In genomic region chr10:113111900-113112853, GRCh38 we compare ENCODE assay signal across 12 cellular contexts.
DNase-seq lines count a peak whose midpoint lies in the region.
"Had no signal": no experiment of that assay in that cellular context is flagged by ENCODE, and none has a peak within 500 bp of the region (broad histone marks: within the 10 kb centered on the region; RNA-seq: fewer than 3 reads in every experiment).

No MANE protein-coding gene starts in this region.

- H3K4ac ChIP-seq in trophoblast cell (ENCODE audit: low read depth, low read length), result peak overlapping the region; percentile 12

- H2BK5ac ChIP-seq in trophoblast cell (ENCODE audit: low read depth, low read length, poor library complexity), result no peak overlapping the region

- no peaks in the 10 kb centered on the region for H3K9me3 ChIP-seq in trophoblast cell (ENCODE audit: insufficient read depth, low read depth, low read length)
- H3K9me3 ChIP-seq: adrenal gland, Caco-2 had no signal

- no peak overlapping the region for H3K14ac ChIP-seq in trophoblast cell (ENCODE audit: low read length)

- no peak overlapping the region for H3K27ac ChIP-seq in trophoblast cell (ENCODE audit: low read depth, low read length)
- H3K27ac ChIP-seq: adrenal gland had no signal

- H3K18ac ChIP-seq in trophoblast cell (ENCODE audit: low read length), result peak overlapping the region; percentile 22

- H3K9ac ChIP-seq in trophoblast cell (ENCODE audit: low read length), result no peak overlapping the region

- H2BK12ac ChIP-seq in trophoblast cell (ENCODE audit: low read length), result no peak overlapping the region

- no peak overlapping the region for H3K4me3 ChIP-seq in trophoblast cell (ENCODE audit: low read depth, low read length)
- H3K4me3 ChIP-seq: adrenal gland had no signal

- H3K27me3 ChIP-seq in trophoblast cell (ENCODE audit: insufficient read depth, low read length), result no peaks in the 10 kb centered on the region
- H3K27me3 ChIP-seq: adrenal gland had no signal

- peak; percentile 54 for DNase-seq in DMS 273 treated with DMSO at 0.1 percent for 48 hours (lab: John Stamatoyannopoulos, UW)
- peak; percentile 64 for DNase-seq in NCI-H226
- peak; percentile 77 for DNase-seq in fibroblast of peridontal ligament (ENCODE audit: extremely low read depth)
- DNase-seq in trophoblast cell, result peak; percentile 58 to 59
- no peak for DNase-seq in stimulated activated naive CD4-positive, alpha-beta T cell (lab: John Stamatoyannopoulos, UW)
- no peak for DNase-seq in kidney tubule cell (ENCODE audit: low spot score)
- DNase-seq in activated CD4-positive, alpha-beta T cell treated with anti-CD3 and anti-CD28 coated beads, Interleukin-2, amount 50 U/mL, for 48 hours, result no peak
- no peak for DNase-seq in DMS114 treated with DMSO at 0.1 percent for 48 hours (lab: John Stamatoyannopoulos, UW; ENCODE audit: unreplicated experiment)
- DNase-seq: Caco-2, KBM-7, posterior cingulate gyrus had no signal

- H3K23ac ChIP-seq in trophoblast cell (ENCODE audit: low read length), result no peak overlapping the region

- no peaks in the 10 kb centered on the region for H3K79me2 ChIP-seq in trophoblast cell (ENCODE audit: control insufficient read depth, insufficient read depth, low read length, poor library complexity)

- no peak overlapping the region for H2AK5ac ChIP-seq in trophoblast cell (ENCODE audit: low read length)

- H3K79me1 ChIP-seq in trophoblast cell (ENCODE audit: low read length), result no peaks in the 10 kb centered on the region

- no peak overlapping the region for H2BK120ac ChIP-seq in trophoblast cell (ENCODE audit: insufficient read depth, low read length, poor library complexity)

- no peak overlapping the region for H4K12ac ChIP-seq in trophoblast cell (ENCODE audit: low read depth, low read length)

- peaks cover 0 to 2% of the 10 kb centered on the region in 2 experiments for H3K36me3 ChIP-seq in trophoblast cell (ENCODE audit: control insufficient read depth in 1 of 2, insufficient read depth in 2 of 2, low read length in 2 of 2)
- H3K36me3 ChIP-seq: adrenal gland had no signal

- H2AFZ ChIP-seq in trophoblast cell (ENCODE audit: insufficient read depth, low read length, poor library complexity), result no peak overlapping the region

- no peak overlapping the region for H4K91ac ChIP-seq in trophoblast cell (ENCODE audit: low read depth, low read length)

- no CpG with 5 or more reads among the region's 12 CpGs for WGBS in trophoblast cell (ENCODE audit: extremely low coverage, insufficient coverage, insufficient read length)

- H3K4me2 ChIP-seq in trophoblast cell (ENCODE audit: low read length), result no peak overlapping the region

- H3K4me1 ChIP-seq in trophoblast cell (ENCODE audit: control insufficient read depth in 1 of 2, insufficient read depth in 2 of 2, low read length in 2 of 2), result peaks cover 0 to 2% of the 10 kb centered on the region in 2 experiments

- H4K8ac ChIP-seq in trophoblast cell (ENCODE audit: low read depth, low read length), result no peak overlapping the region

Comparison
In these comparisons a context has a peak if more than half of its experiments do, and no peak if none do; other contexts are left out.
1. DNase-seq: peak in DMS 273 treated with DMSO at 0.1 percent for 48 hours (single experiment), NCI-H226 (single experiment), fibroblast of peridontal ligament (single experiment) and trophoblast cell (2 of 2); none in stimulated activated naive CD4-positive, alpha-beta T cell (0 of 6), kidney tubule cell (single experiment), activated CD4-positive, alpha-beta T cell treated with anti-CD3 and anti-CD28 coated beads, Interleukin-2, amount 50 U/mL, for 48 hours (0 of 2) and DMS114 treated with DMSO at 0.1 percent for 48 hours (single experiment).